Comparison of ENCODE assay signal across 14 cellular contexts in genomic region chr3:93969443-93969842, GRCh38. TPM values are rescaled to one million over a fixed set of nuclear protein-coding genes. Genes with fewer than 3 reads are reported as not detected.
DNase-seq lines count a peak whose midpoint lies in the region; ATAC-seq, FAIRE-seq and TF ChIP-seq lines count a peak whose summit lies in the region.
"Had no signal": no experiment of that assay in that cellular context is flagged by ENCODE, and none has a peak within 500 bp of the region (broad histone marks: within the 10 kb centered on the region; RNA-seq: fewer than 3 reads in every experiment).

No MANE protein-coding gene starts in this region.

- TF ChIP-seq RAD21 in K562 (CRISPR knock-in tag; conservative IDR thresholded peaks at IDR 0.05 in 1 of 2, IDR thresholded peaks at IDR 0.05 in 1 of 2), result no peak

- no peaks in the 10 kb centered on the region for H3K27me3 ChIP-seq in K562 (ENCODE audit: control insufficient read depth in 2 of 2, insufficient read depth in 2 of 2, low read length in 2 of 2)
- H3K27me3 ChIP-seq in keratinocyte (ENCODE audit: control insufficient read depth, extremely low read depth, insufficient read depth, low read length), result no peaks in the 10 kb centered on the region
- H3K27me3 ChIP-seq: gastroesophageal sphincter had no signal

- no peak for TF ChIP-seq EP300 in K562 (IDR thresholded peaks at IDR 0.05; ENCODE audit: low read length)

- H3K9me1 ChIP-seq in K562 (ENCODE audit: control insufficient read depth, insufficient read depth, low read length) (no peaks in the 10 kb centered on the region), keratinocyte (ENCODE audit: control insufficient read depth, extremely low read depth, insufficient read depth, low read length) (no peaks in the 10 kb centered on the region)

- intact Hi-C loops in K562 (cut with micrococcal nuclease), result no loop called here

- no peak overlapping the region for H3K4me2 ChIP-seq in K562 (ENCODE audit: insufficient read depth, low read length)
- H3K4me2 ChIP-seq in keratinocyte (ENCODE audit: control insufficient read depth, extremely low read depth, insufficient read depth, low read depth, low read length), result no peak overlapping the region

- H3K27ac ChIP-seq in K562 (ENCODE audit: extremely low read depth, low read depth, low read length), result peak overlapping the region; percentile 13; the same call in 2 of the 3 replicates
- no peak overlapping the region for H3K27ac ChIP-seq in keratinocyte (ENCODE audit: control insufficient read depth, insufficient read depth, low read length)
- H3K27ac ChIP-seq: gastroesophageal sphincter had no signal

- DNase-seq in AG08396 (ENCODE audit: low spot score) (peak; percentile 50), HTR-8/SVneo (ENCODE audit: insufficient read length, low spot score) (peak; percentile 53), K562 (ENCODE audit: extremely low read depth in 1 of 4, low spot score in 3 of 4) (peak in 3 of 4 experiments; percentile 6 to 48 (median 26)), keratinocyte (ENCODE audit: low read depth, low spot score) (no peak), NCI-H187 (lab: John Stamatoyannopoulos, UW) (no peak), GM12891 (ENCODE audit: insufficient read length, low spot score) (no peak)
- DNase-seq: activated CD4-positive, alpha-beta T cell treated with anti-CD3 and anti-CD28 coated beads for 48 hours; left colon; NCI-H1436 had no signal

- no peak for TF ChIP-seq CTCF in K562 (IDR thresholded peaks at IDR 0.05 in 2 of 3, conservative IDR thresholded peaks at IDR 0.05 in 1 of 3; ENCODE audit: insufficient read depth in 2 of 3, low read depth in 1 of 3, low read length in 3 of 3)
- TF ChIP-seq CTCF in keratinocyte (optimal IDR thresholded peaks at IDR 0.05 in 1 of 3, IDR thresholded peaks at IDR 0.05 in 1 of 3, conservative IDR thresholded peaks at IDR 0.05 in 1 of 3; ENCODE audit: extremely low read depth in 1 of 3, insufficient read depth in 2 of 3, low read length in 3 of 3), result no peak

- WGBS in K562 (ENCODE audit: insufficient coverage, low coverage, missing lambda C conversion rate), result 68% methylated on average over 3 of the region's 3 CpGs

- H3K4me3 ChIP-seq in K562 (no peak overlapping the region), keratinocyte (ENCODE audit: control insufficient read depth in 2 of 3, extremely low read depth in 1 of 3, insufficient read depth in 2 of 3, low read depth in 1 of 3, low read length in 3 of 3) (no peak overlapping the region)
- H3K4me3 ChIP-seq: gastroesophageal sphincter had no signal

- ATAC-seq in K562 (no peak), GM19035 (IDR thresholded peaks at IDR 0.05; ENCODE audit: unreplicated experiment) (no peak), HG02798 (IDR thresholded peaks at IDR 0.05; ENCODE audit: poor library complexity, unreplicated experiment) (no peak)
- ATAC-seq: gastroesophageal sphincter, left colon had no signal

- no peak for FAIRE-seq in HTR-8/SVneo (lab: Jason Lieb, UNC)
- no peak for FAIRE-seq in K562 (lab: Jason Lieb, UNC)
- FAIRE-seq in keratinocyte (lab: Jason Lieb, UNC), result peak; percentile 17
- no peak for FAIRE-seq in GM12891 (lab: Jason Lieb, UNC)

- H2AFZ ChIP-seq in K562 (ENCODE audit: low read depth, low read length), result no peak overlapping the region
- no peak overlapping the region for H2AFZ ChIP-seq in keratinocyte (ENCODE audit: control insufficient read depth, low read length)

- BruUV-seq in K562 (replicated peaks; lab: Mats Ljungman, UMichigan), result no TSS peak

- H3K4me1 ChIP-seq in K562 (replicated peaks in 1 of 2; ENCODE audit: control insufficient read depth in 2 of 2, insufficient read depth in 2 of 2, low read length in 2 of 2) (peaks cover 2 to 15% of the 10 kb centered on the region in 2 experiments; a peak in 4 of 5 replicates), keratinocyte (ENCODE audit: control insufficient read depth, extremely low read depth, insufficient read depth, low read length) (peaks cover 4% of the 10 kb centered on the region)

- in situ Hi-C loops in K562 (cut with MboI), result no loop called here

- dilution Hi-C loops in keratinocyte (cut with MboI; ENCODE audit: extremely low pct_ligation_motif_present, low sequenced_read_pairs), result no loop called here

- H3K9me3 ChIP-seq in K562 (replicated peaks; ENCODE audit: control insufficient read depth, insufficient read depth, low read depth, low read length), result no peaks in the 10 kb centered on the region
- H3K9me3 ChIP-seq in keratinocyte (ENCODE audit: control insufficient read depth, low read depth, low read length), result no peaks in the 10 kb centered on the region
- H3K9me3 ChIP-seq: gastroesophageal sphincter had no signal

- POLR2A ChIA-PET in K562 (lab: Yijun Ruan, JAX), result interaction anchor here (0.5 to 1.4 kb wide), 4 partner anchors 10 to 230 kb away, joined by 3 to 5 read pairs (median 3); partner anchors contain the start of gene ARL13B

- TF ChIP-seq POLR2A in K562 (conservative IDR thresholded peaks at IDR 0.05) (no peak), GM12891 (IDR thresholded peaks at IDR 0.05; ENCODE audit: low read depth, low read length) (no peak)

- H3K36me3 ChIP-seq in K562 (ENCODE audit: control insufficient read depth, insufficient read depth, low read length), result peaks cover 13% of the 10 kb centered on the region; the same call in 1 of the 3 replicates
- H3K36me3 ChIP-seq in keratinocyte (ENCODE audit: control insufficient read depth in 2 of 2, extremely low read depth in 1 of 2, insufficient read depth in 2 of 2, low read length in 2 of 2), result no peaks in the 10 kb centered on the region
- H3K36me3 ChIP-seq: gastroesophageal sphincter had no signal

- CTCF ChIA-PET in K562 (lab: Yijun Ruan, JAX; ENCODE audit: low intra/inter-chr PET ratio), result no interaction called here

- peaks cover 38% of the 10 kb centered on the region for H3K79me2 ChIP-seq in K562 (ENCODE audit: control insufficient read depth, insufficient read depth, low read length)
- no peaks in the 10 kb centered on the region for H3K79me2 ChIP-seq in keratinocyte (ENCODE audit: control insufficient read depth, insufficient read depth, low read length)

- H3K9ac ChIP-seq in K562 (ENCODE audit: insufficient read depth in 1 of 2, low read depth in 2 of 2, low read length in 2 of 2) (0 out of 4 replicates have a peak overlapping the region, but pooled peaks of 1 of the 2 experiments have one; percentile 16), keratinocyte (ENCODE audit: control insufficient read depth, extremely low read depth, insufficient read depth, low read length) (no peak overlapping the region)

- H4K20me1 ChIP-seq in K562 (replicated peaks; ENCODE audit: control insufficient read depth, insufficient read depth, low read length) (no peaks in the 10 kb centered on the region), keratinocyte (ENCODE audit: control insufficient read depth, extremely low read depth, insufficient read depth, low read length) (no peaks in the 10 kb centered on the region)

RNA-seq across cellular contexts. Expression of gene PROS1, which starts 4.3 kb away (rescaled TPM):
- total RNA-seq in K562 (2011; cell fraction: chromatin; rRNA removed; ENCODE audit: low replicate concordance), result 22.7 and 61.5 TPM in 2 replicates
- 25.8 and 29.7 TPM in 2 replicates for total RNA-seq in K562 (2011; cell fraction: nucleolus; rRNA removed)
- total RNA-seq in K562 (2011; cell fraction: nucleoplasm; rRNA removed), result 52.1 and 61.8 TPM in 2 replicates
- 16.8 and 18.0 TPM in 2 replicates for total RNA-seq in K562 (2014; rRNA removed)
- total RNA-seq in K562 (2014; rRNA removed; fragmentation: Illumina TruSeq; extraction: Trizol), result 31.1 and 35.9 TPM in 2 replicates
- total RNA-seq in K562 (2015; rRNA removed; fragmentation: Illumina TruSeq; extraction: Trizol), result 27.9 and 29.7 TPM in 2 replicates
- total RNA-seq in K562 (2021), result 22.6 and 22.7 TPM in 2 replicates
- polyA plus RNA-seq in K562 (2011; rRNA removed), result 30.8 and 50.5 TPM in 2 replicates
- polyA plus RNA-seq in K562 (2011; cell fraction: cytosol; rRNA removed), result 11.5 and 13.2 TPM in 2 replicates
- 11.6 and 15.2 TPM in 2 replicates for polyA plus RNA-seq in K562 (2011; cell fraction: nucleus; rRNA removed)
- polyA plus RNA-seq in K562 (2012), result 23.0 and 23.9 TPM in 2 replicates
- polyA plus RNA-seq in K562 (2014; fragmentation: Illumina TruSeq; extraction: Trizol), result 22.4 and 22.9 TPM in 2 replicates
- 1 to 10 TPM; 5.5 to 9.6 TPM for polyA plus RNA-seq in K562 (2014; fragmentation: Nextera tagmentation; extraction: Ambion mirVana)
- 20.1 and 22.1 TPM in 2 replicates for polyA plus RNA-seq in K562 (2014; rRNA removed)
- 34.6 and 47.0 TPM in 2 replicates for polyA minus RNA-seq in K562 (2011; rRNA and poly(A)+ RNA removed)
- 11.8 and 18.5 TPM in 2 replicates for polyA minus RNA-seq in K562 (2011; cell fraction: cytosol; rRNA and poly(A)+ RNA removed)
- polyA minus RNA-seq in K562 (2011; cell fraction: nucleus; rRNA and poly(A)+ RNA removed), result 9.7 and 10.8 TPM in 2 replicates
- 1.5 to 6.7 TPM (median 3.8 TPM) in 3 replicates for polyA plus RNA-seq in keratinocyte
- 12.9 TPM for polyA plus RNA-seq in keratinocyte (2011; ENCODE audit: low read depth)
- polyA plus RNA-seq in keratinocyte (2011; cell fraction: cytosol; rRNA removed), result 1.6 and 3.7 TPM in 2 replicates
- polyA plus RNA-seq in keratinocyte (2011; cell fraction: nucleus; rRNA removed), result 7.0 and 7.9 TPM in 2 replicates
- polyA plus RNA-seq in keratinocyte (2012; ENCODE audit: low replicate concordance), result 1.8 and 6.2 TPM in 2 replicates
- polyA minus RNA-seq in keratinocyte, result 1.9 to 4.1 TPM in 2 of 3 replicates, not detected in the other
- 2.9 TPM for polyA minus RNA-seq in keratinocyte (2011; cell fraction: cytosol; rRNA and poly(A)+ RNA removed)
- polyA minus RNA-seq in keratinocyte (2011; cell fraction: nucleus; rRNA and poly(A)+ RNA removed), result 4.0 and 7.8 TPM in 2 replicates
- not detected for polyA plus RNA-seq in GM12891 (2012; ENCODE audit: low read depth, missing spikeins)

RNA-seq across cellular contexts. Expression of gene ARL13B, which starts 10.5 kb away (rescaled TPM):
- 5.9 and 11.5 TPM in 2 replicates for total RNA-seq in K562 (2011; cell fraction: chromatin; rRNA removed; ENCODE audit: low replicate concordance)
- 5.2 and 10.0 TPM in 2 replicates for total RNA-seq in K562 (2011; cell fraction: nucleolus; rRNA removed)
- total RNA-seq in K562 (2011; cell fraction: nucleoplasm; rRNA removed), result 4.8 and 5.1 TPM in 2 replicates
- total RNA-seq in K562 (2014; rRNA removed), result 11.0 and 12.2 TPM in 2 replicates
- total RNA-seq in K562 (2014; rRNA removed; fragmentation: Illumina TruSeq; extraction: Trizol), result 14.3 and 17.3 TPM in 2 replicates
- 15.5 and 16.9 TPM in 2 replicates for total RNA-seq in K562 (2015; rRNA removed; fragmentation: Illumina TruSeq; extraction: Trizol)
- 16.1 and 16.4 TPM in 2 replicates for total RNA-seq in K562 (2021)
- 6.8 and 9.6 TPM in 2 replicates for polyA plus RNA-seq in K562 (2011; rRNA removed)
- 3.4 and 7.7 TPM in 2 replicates for polyA plus RNA-seq in K562 (2011; cell fraction: cytosol; rRNA removed)
- 3.0 and 3.3 TPM in 2 replicates for polyA plus RNA-seq in K562 (2011; cell fraction: nucleus; rRNA removed)
- polyA plus RNA-seq in K562 (2012), result 6.1 and 9.4 TPM in 2 replicates
- 12.0 and 14.1 TPM in 2 replicates for polyA plus RNA-seq in K562 (2014; fragmentation: Illumina TruSeq; extraction: Trizol)
- polyA plus RNA-seq in K562 (2014; fragmentation: Nextera tagmentation; extraction: Ambion mirVana), result 1 to 10 TPM; 4.1 to 5.5 TPM
- 11.1 and 11.3 TPM in 2 replicates for polyA plus RNA-seq in K562 (2014; rRNA removed)
- polyA minus RNA-seq in K562 (2011; rRNA and poly(A)+ RNA removed), result 7.5 and 8.6 TPM in 2 replicates
- polyA minus RNA-seq in K562 (2011; cell fraction: cytosol; rRNA and poly(A)+ RNA removed), result 11.6 and 14.7 TPM in 2 replicates
- 5.6 and 10.0 TPM in 2 replicates for polyA minus RNA-seq in K562 (2011; cell fraction: nucleus; rRNA and poly(A)+ RNA removed)
- 4.7 to 6.8 TPM (median 5.4 TPM) in 3 replicates for polyA plus RNA-seq in keratinocyte
- 13.9 TPM for polyA plus RNA-seq in keratinocyte (2011; ENCODE audit: low read depth)
- 2.4 and 3.3 TPM in 2 replicates for polyA plus RNA-seq in keratinocyte (2011; cell fraction: cytosol; rRNA removed)
- polyA plus RNA-seq in keratinocyte (2011; cell fraction: nucleus; rRNA removed), result 5.8 and 8.3 TPM in 2 replicates
- 3.6 and 5.7 TPM in 2 replicates for polyA plus RNA-seq in keratinocyte (2012; ENCODE audit: low replicate concordance)
- polyA minus RNA-seq in keratinocyte, result 1.5 to 2.3 TPM (median 1.5 TPM) in 3 replicates
- polyA minus RNA-seq in keratinocyte (2011; cell fraction: cytosol; rRNA and poly(A)+ RNA removed), result 7.9 TPM
- 4.4 and 5.0 TPM in 2 replicates for polyA minus RNA-seq in keratinocyte (2011; cell fraction: nucleus; rRNA and poly(A)+ RNA removed)
- polyA plus RNA-seq in GM12891 (2012; ENCODE audit: low read depth, missing spikeins), result 1.7 TPM

RNA-seq across cellular contexts. Expression of gene STX19, which starts 59.0 kb away (rescaled TPM):
- not detected in 2 replicates for total RNA-seq in K562 (2011; cell fraction: chromatin; rRNA removed; ENCODE audit: low replicate concordance)
- not detected in 2 replicates for total RNA-seq in K562 (2011; cell fraction: nucleolus; rRNA removed)
- total RNA-seq in K562 (2011; cell fraction: nucleoplasm; rRNA removed), result not detected in 2 replicates
- not detected in 2 replicates for total RNA-seq in K562 (2014; rRNA removed)
- total RNA-seq in K562 (2014; rRNA removed; fragmentation: Illumina TruSeq; extraction: Trizol), result not detected in 2 replicates
- total RNA-seq in K562 (2015; rRNA removed; fragmentation: Illumina TruSeq; extraction: Trizol), result not detected in 2 replicates
- not detected in 2 replicates for total RNA-seq in K562 (2021)
- not detected in 2 replicates for polyA plus RNA-seq in K562 (2011; rRNA removed)
- not detected in 2 replicates for polyA plus RNA-seq in K562 (2011; cell fraction: cytosol; rRNA removed)
- not detected in 2 replicates for polyA plus RNA-seq in K562 (2011; cell fraction: nucleus; rRNA removed)
- polyA plus RNA-seq in K562 (2012), result not detected in 2 replicates
- not detected in 2 replicates for polyA plus RNA-seq in K562 (2014; fragmentation: Illumina TruSeq; extraction: Trizol)
- under 1 TPM in 1 of 2 experiments, not detected in 1; 0.04 TPM for polyA plus RNA-seq in K562 (2014; fragmentation: Nextera tagmentation; extraction: Ambion mirVana)
- polyA plus RNA-seq in K562 (2014; rRNA removed), result not detected in 2 replicates
- not detected in 2 replicates for polyA minus RNA-seq in K562 (2011; rRNA and poly(A)+ RNA removed)
- not detected in 2 replicates for polyA minus RNA-seq in K562 (2011; cell fraction: cytosol; rRNA and poly(A)+ RNA removed)
- polyA minus RNA-seq in K562 (2011; cell fraction: nucleus; rRNA and poly(A)+ RNA removed), result not detected in 2 replicates
- polyA plus RNA-seq in keratinocyte, result 0.16 to 0.30 TPM (median 0.28 TPM) in 3 replicates
- 4.9 TPM for polyA plus RNA-seq in keratinocyte (2011; ENCODE audit: low read depth)
- polyA plus RNA-seq in keratinocyte (2011; cell fraction: cytosol; rRNA removed), result 0.21 and 0.34 TPM in 2 replicates
- 0.12 and 0.31 TPM in 2 replicates for polyA plus RNA-seq in keratinocyte (2011; cell fraction: nucleus; rRNA removed)
- 0.13 and 2.4 TPM in 2 replicates for polyA plus RNA-seq in keratinocyte (2012; ENCODE audit: low replicate concordance)
- not detected in 3 replicates for polyA minus RNA-seq in keratinocyte
- polyA minus RNA-seq in keratinocyte (2011; cell fraction: cytosol; rRNA and poly(A)+ RNA removed), result not detected
- polyA minus RNA-seq in keratinocyte (2011; cell fraction: nucleus; rRNA and poly(A)+ RNA removed), result not detected in 2 replicates
- 0.08 TPM for polyA plus RNA-seq in GM12891 (2012; ENCODE audit: low read depth, missing spikeins)
- total RNA-seq: ureter had no signal
- polyA plus RNA-seq: BJ had no signal

Comparison
In these comparisons a context has a peak if more than half of its experiments do, and no peak if none do; other contexts are left out.
1. DNase-seq: peak in AG08396 (single experiment), HTR-8/SVneo (single experiment) and K562 (3 of 4); none in keratinocyte (single experiment), NCI-H187 (0 of 2) and GM12891 (single experiment).